ENCODE assay signal across 18 cellular contexts in genomic region chr16:82704369-82704768, GRCh38.
"Had no signal": no experiment of that assay in that cellular context is flagged by ENCODE, and none has a peak within 500 bp of the region (broad histone marks: within the 10 kb centered on the region; RNA-seq: fewer than 3 reads in every experiment).

No MANE protein-coding gene starts in this region.

- H3K27ac ChIP-seq: gastrocnemius medialis, heart right ventricle, pancreas, psoas muscle, sigmoid colon had no signal

- H3K36me3 ChIP-seq: gastrocnemius medialis, heart right ventricle, pancreas, sigmoid colon had no signal

- H3K27me3 ChIP-seq: gastrocnemius medialis, heart right ventricle, pancreas, sigmoid colon had no signal

- H3K9me3 ChIP-seq: gastrocnemius medialis, heart right ventricle, mucosa of descending colon, pancreas, psoas muscle, sigmoid colon had no signal

- H3K4me3 ChIP-seq: gastrocnemius medialis, heart right ventricle, mucosa of descending colon, pancreas, psoas muscle, sigmoid colon had no signal

- H3K36me3 Mint-ChIP-seq: natural killer cell treated with Interleukin-12 subunit alpha and Interleukin-12 subunit beta and Interleukin-15 and Interleukin-18, amount 100 ng/mL, for 72 hours had no signal

- H3K9me3 Mint-ChIP-seq: natural killer cell treated with Interleukin-12 subunit alpha and Interleukin-12 subunit beta and Interleukin-15 and Interleukin-18, amount 100 ng/mL, for 72 hours had no signal

- ATAC-seq: esophagus mucosa; gastrocnemius medialis; heart right ventricle; left lobe of liver; mucosa of descending colon; natural killer cell treated with Interleukin-12 subunit alpha and Interleukin-12 subunit beta and Interleukin-15 and Interleukin-18, amount 100 ng/mL, for 72 hours; pancreas; psoas muscle had no signal

- DNase-seq: cortex of kidney; effector memory CD4-positive, alpha-beta T cell; gastrocnemius medialis; heart right ventricle; hypothalamus; kidney glomerular epithelial cell; mucosa of descending colon; occipital lobe; pancreas; psoas muscle; sigmoid colon; small intestine; stimulated activated CD4-positive, alpha-beta T cell treated with anti-CD3 and anti-CD28 coated beads, Interleukin-12 subunit alpha, Interleukin-12 subunit beta, amount 100 ng/mL, for 4 hours; stimulated activated naive CD4-positive, alpha-beta T cell; trophoblast cell had no signal

- H3K4me3 Mint-ChIP-seq: natural killer cell treated with Interleukin-12 subunit alpha and Interleukin-12 subunit beta and Interleukin-15 and Interleukin-18, amount 100 ng/mL, for 72 hours had no signal

- H3K27ac Mint-ChIP-seq: natural killer cell treated with Interleukin-12 subunit alpha and Interleukin-12 subunit beta and Interleukin-15 and Interleukin-18, amount 100 ng/mL, for 72 hours had no signal
